1 cellular context compared by ENCODE assay signal in genomic region chr16:74035816-74036215, GRCh38.
TF ChIP-seq lines count a peak whose summit lies in the region.

No MANE protein-coding gene starts in this region.

TF ChIP-seq in HEK293, 187 proteins besides CTCF, POLR2A, EP300 and RAD21 (continued from another document):
- TF ChIP-seq PRDM2 (tag by site-specific recombination; IDR thresholded peaks at IDR 0.05; ENCODE audit: borderline replicate concordance) (no peak), ZNF513 (tag by site-specific recombination; IDR thresholded peaks at IDR 0.05) (no peak), ZNF654 (tag by site-specific recombination; IDR thresholded peaks at IDR 0.05; ENCODE audit: low read depth) (no peak)
